11 cellular contexts compared by ENCODE assay signal in genomic region chr20:48777005-48777404, GRCh38. TPM values are rescaled to one million over a fixed set of nuclear protein-coding genes. Genes with fewer than 3 reads are reported as not detected.
DNase-seq lines count a peak whose midpoint lies in the region; ATAC-seq, FAIRE-seq and TF ChIP-seq lines count a peak whose summit lies in the region.
"Had no signal": no experiment of that assay in that cellular context is flagged by ENCODE, and none has a peak within 500 bp of the region (broad histone marks: within the 10 kb centered on the region; RNA-seq: fewer than 3 reads in every experiment).

No MANE protein-coding gene starts in this region.

- no peaks in the 10 kb centered on the region for H3K27me3 ChIP-seq in CD4-positive, CD25-positive, alpha-beta regulatory T cell (ENCODE audit: control insufficient read depth, insufficient read depth, low read length)
- no peaks in the 10 kb centered on the region for H3K27me3 ChIP-seq in MG63
- H3K27me3 ChIP-seq: adrenal gland had no signal

- peak overlapping the region in 1 of 4 donors; percentile 30 for H3K4me3 Mint-ChIP-seq in CD4-positive, CD25-positive, alpha-beta regulatory T cell
- H3K4me3 Mint-ChIP-seq in natural killer cell treated with Interleukin-12 subunit alpha and Interleukin-12 subunit beta and Interleukin-15 and Interleukin-18, amount 100 ng/mL, for 72 hours, result peak overlapping the region; percentile 42

- H3K4me1 ChIP-seq in CD4-positive, CD25-positive, alpha-beta regulatory T cell (ENCODE audit: control insufficient read depth, insufficient read depth, low read length, poor library complexity, severe bottlenecking), result peaks cover 51% of the 10 kb centered on the region

- no peak for DNase-seq in CD4-positive, CD25-positive, alpha-beta regulatory T cell
- DNase-seq in NB4 (ENCODE audit: low read depth), result peak; percentile 67
- peak; percentile 13 for DNase-seq in dermis blood vessel endothelial cell
- DNase-seq in natural killer cell treated with Interleukin-12 subunit alpha and Interleukin-12 subunit beta and Interleukin-15 and Interleukin-18, amount 100 ng/mL, for 72 hours (ENCODE audit: low spot score), result no peak
- no peak for DNase-seq in MG63
- no peak for DNase-seq in NCI-H146 treated with DMSO at 0.1 percent for 48 hours (lab: John Stamatoyannopoulos, UW; ENCODE audit: unreplicated experiment)
- no peak for DNase-seq in GM12891 (ENCODE audit: insufficient read length, low spot score)

- H3K36me3 Mint-ChIP-seq in CD4-positive, CD25-positive, alpha-beta regulatory T cell, result peaks cover 40% of the 10 kb centered on the region
- peaks cover 19% of the 10 kb centered on the region for H3K36me3 Mint-ChIP-seq in natural killer cell treated with Interleukin-12 subunit alpha and Interleukin-12 subunit beta and Interleukin-15 and Interleukin-18, amount 100 ng/mL, for 72 hours

- FAIRE-seq in GM12891 (lab: Jason Lieb, UNC), result no peak

- peaks cover 0 to 5% (median 0%) of the 10 kb centered on the region in 7 donors for H3K9me3 Mint-ChIP-seq in CD4-positive, CD25-positive, alpha-beta regulatory T cell
- peaks cover 3% of the 10 kb centered on the region for H3K9me3 Mint-ChIP-seq in natural killer cell treated with Interleukin-12 subunit alpha and Interleukin-12 subunit beta and Interleukin-15 and Interleukin-18, amount 100 ng/mL, for 72 hours

- TF ChIP-seq POLR2A in NB4 (IDR thresholded peaks at IDR 0.05; ENCODE audit: extremely low read depth, insufficient read length) (no peak), GM12891 (IDR thresholded peaks at IDR 0.05; ENCODE audit: low read depth, low read length) (no peak)

- TF ChIP-seq CTCF in NB4 (IDR thresholded peaks at IDR 0.05; ENCODE audit: low read depth, low read length), result no peak

- no peaks in the 10 kb centered on the region for H3K9me3 ChIP-seq in CD4-positive, CD25-positive, alpha-beta regulatory T cell (ENCODE audit: control insufficient read depth in 2 of 2, low read length in 2 of 2)
- peaks cover 8% of the 10 kb centered on the region; the same call in 1 of the 2 replicates for H3K9me3 ChIP-seq in MG63
- H3K9me3 ChIP-seq: adrenal gland had no signal

- H3K27me3 Mint-ChIP-seq in CD4-positive, CD25-positive, alpha-beta regulatory T cell, result no peaks in the 10 kb centered on the region
- no peaks in the 10 kb centered on the region for H3K27me3 Mint-ChIP-seq in natural killer cell treated with Interleukin-12 subunit alpha and Interleukin-12 subunit beta and Interleukin-15 and Interleukin-18, amount 100 ng/mL, for 72 hours

- ATAC-seq in CD4-positive, CD25-positive, alpha-beta regulatory T cell (ENCODE audit: low read depth in 2 of 2), result no peak
- ATAC-seq in natural killer cell treated with Interleukin-12 subunit alpha and Interleukin-12 subunit beta and Interleukin-15 and Interleukin-18, amount 100 ng/mL, for 72 hours, result peak in 1 of 2 donors; percentile 44
- no peak for ATAC-seq in GM19395 (IDR thresholded peaks at IDR 0.05; ENCODE audit: unreplicated experiment)

- no peak overlapping the region for H3K4me3 ChIP-seq in CD4-positive, CD25-positive, alpha-beta regulatory T cell (ENCODE audit: low read depth, low read length)
- no peak overlapping the region for H3K4me3 ChIP-seq in NB4 (ENCODE audit: low read depth, low read length)
- no peak overlapping the region for H3K4me3 ChIP-seq in MG63
- H3K4me3 ChIP-seq: adrenal gland, coronary artery had no signal

- H3K27ac ChIP-seq in CD4-positive, CD25-positive, alpha-beta regulatory T cell (ENCODE audit: insufficient read depth, low read length, poor library complexity, severe bottlenecking), result no peak overlapping the region
- H3K27ac ChIP-seq: RWPE1 had no signal

- peaks cover 22% of the 10 kb centered on the region for H3K36me3 ChIP-seq in CD4-positive, CD25-positive, alpha-beta regulatory T cell (ENCODE audit: control insufficient read depth, insufficient read depth, low read length)
- H3K36me3 ChIP-seq in MG63, result no peaks in the 10 kb centered on the region
- H3K36me3 ChIP-seq: adrenal gland had no signal

- H3K4me1 Mint-ChIP-seq in CD4-positive, CD25-positive, alpha-beta regulatory T cell, result peaks cover 10 to 62% (median 45%) of the 10 kb centered on the region in 4 donors
- H3K4me1 Mint-ChIP-seq in natural killer cell treated with Interleukin-12 subunit alpha and Interleukin-12 subunit beta and Interleukin-15 and Interleukin-18, amount 100 ng/mL, for 72 hours (ENCODE audit: low read depth in 2 of 2), result peaks cover 59 to 72% of the 10 kb centered on the region in 2 donors

- peak overlapping the region; percentile 12 to 45 (median 20) for H3K27ac Mint-ChIP-seq in CD4-positive, CD25-positive, alpha-beta regulatory T cell
- no peak overlapping the region for H3K27ac Mint-ChIP-seq in natural killer cell treated with Interleukin-12 subunit alpha and Interleukin-12 subunit beta and Interleukin-15 and Interleukin-18, amount 100 ng/mL, for 72 hours

TF ChIP-seq in GM12891, 5 proteins besides CTCF, POLR2A, EP300 and RAD21:
- no peak for TF ChIP-seq POU2F2 (IDR thresholded peaks at IDR 0.05; ENCODE audit: low read depth, low read length)
- no peak for TF ChIP-seq TAF1 (IDR thresholded peaks at IDR 0.05; ENCODE audit: low read depth, low read length)
TF ChIP-seq in GM12891: peak in this region for 0.

RNA-seq across cellular contexts. Expression of gene PREX1, which starts 50.8 kb away (rescaled TPM):
- 264 TPM for total RNA-seq in CD4-positive, CD25-positive, alpha-beta regulatory T cell
- 10 to 100 TPM; 40.8 to 58.5 (median 50.1) TPM for polyA plus RNA-seq in CD4-positive, CD25-positive, alpha-beta regulatory T cell
- total RNA-seq in dermis blood vessel endothelial cell, result 63.1 and 63.9 TPM in 2 replicates
- total RNA-seq in natural killer cell treated with Interleukin-12 subunit alpha and Interleukin-12 subunit beta and Interleukin-15 and Interleukin-18, amount 100 ng/mL, for 72 hours, result 100 to 1,000 TPM; 132 to 167 TPM
- total RNA-seq in MG63 (2014; rRNA removed; shearing (Covaris generic); ENCODE audit: low replicate concordance), result 5.2 and 5.8 TPM in 2 replicates
- polyA plus RNA-seq in GM12891 (2012; ENCODE audit: low read depth, missing spikeins), result 54.9 TPM

Comparison
In these comparisons a context has a peak if more than half of its experiments do, and no peak if none do; other contexts are left out.
1. DNase-seq: peak in NB4 (single experiment) and dermis blood vessel endothelial cell (single experiment); none in CD4-positive, CD25-positive, alpha-beta regulatory T cell (0 of 3), natural killer cell treated with Interleukin-12 subunit alpha and Interleukin-12 subunit beta and Interleukin-15 and Interleukin-18, amount 100 ng/mL, for 72 hours (single experiment), MG63 (single experiment), NCI-H146 treated with DMSO at 0.1 percent for 48 hours (single experiment) and GM12891 (single experiment).
2. H3K27ac Mint-ChIP-seq: peak in CD4-positive, CD25-positive, alpha-beta regulatory T cell (3 of 3); none in natural killer cell treated with Interleukin-12 subunit alpha and Interleukin-12 subunit beta and Interleukin-15 and Interleukin-18, amount 100 ng/mL, for 72 hours (0 of 2).